In genomic region chr2:86336350-86337234, GRCh38 we compare ENCODE assay signal across 8 cellular contexts. TPM values are rescaled to one million over a fixed set of nuclear protein-coding genes. Genes with fewer than 3 reads are reported as not detected.
DNase-seq lines count a peak whose midpoint lies in the region; ATAC-seq, FAIRE-seq and TF ChIP-seq lines count a peak whose summit lies in the region.

No MANE protein-coding gene starts in this region.

- H4K20me1 ChIP-seq in HCT116 (ENCODE audit: insufficient read depth): no peaks in the 10 kb centered on the region

- peak overlapping the region; percentile 35; the same call in 1 of the 2 replicates for H3K9ac ChIP-seq in HCT116 (ENCODE audit: low read length)

- TF ChIP-seq CTCF in A549 (IDR thresholded peaks at IDR 0.05): no peak
- TF ChIP-seq CTCF in HCT116 (IDR thresholded peaks at IDR 0.05 in 2 of 3, conservative IDR thresholded peaks at IDR 0.05 in 1 of 3; ENCODE audit: borderline replicate concordance in 1 of 3, insufficient read depth in 1 of 3, low read depth in 2 of 3, low read length in 2 of 3): no peak
- TF ChIP-seq CTCF in astrocyte of the cerebellum (IDR thresholded peaks at IDR 0.05; ENCODE audit: low read depth, low read length, missing control alignments): no peak
- no peak for TF ChIP-seq CTCF in lower leg skin (IDR thresholded peaks at IDR 0.05)
- TF ChIP-seq CTCF in thoracic aorta (IDR thresholded peaks at IDR 0.05): no peak

- no peak for FAIRE-seq in A549 (lab: Jason Lieb, UNC)

- H2AFZ ChIP-seq in HCT116 (ENCODE audit: low read depth, low read length, poor library complexity, severe bottlenecking): no peak overlapping the region

- peaks cover 17% of the 10 kb centered on the region for H3K4me1 ChIP-seq in A549
- H3K4me1 ChIP-seq in HCT116 (ENCODE audit: control insufficient read depth in 1 of 2, insufficient read depth in 2 of 2, low read length in 2 of 2): peaks cover 11 to 20% of the 10 kb centered on the region in 2 experiments; a peak in 3 of 4 replicates
- peaks cover 6 to 24% of the 10 kb centered on the region in 2 donors for H3K4me1 ChIP-seq in thoracic aorta (ENCODE audit: control insufficient read depth in 1 of 2, low read depth in 2 of 2)

- no TSS peak for BruUV-seq in HCT116 (replicated peaks; lab: Mats Ljungman, UMichigan)

- intact Hi-C loops in HCT116 (cut with micrococcal nuclease): no loop called here
- intact Hi-C loops in lower leg skin (cut with DNase I; ENCODE audit: low total_unique reads): no loop called here

- no peak for TF ChIP-seq RAD21 in A549 (conservative IDR thresholded peaks at IDR 0.05 in 1 of 2, IDR thresholded peaks at IDR 0.05 in 1 of 2)
- TF ChIP-seq RAD21 in HCT116 (IDR thresholded peaks at IDR 0.05; ENCODE audit: low read depth): no peak

- H3K4me3 ChIP-seq in A549: peak overlapping the region; percentile 55
- peak overlapping the region; percentile 49 to 63 for H3K4me3 ChIP-seq in HCT116 (replicated peaks in 1 of 2; ENCODE audit: low read depth in 1 of 2, low read length in 2 of 2)
- H3K4me3 ChIP-seq in astrocyte of the cerebellum (ENCODE audit: low read depth, low read length): peak overlapping the region; percentile 33
- peak overlapping the region; percentile 37 for H3K4me3 ChIP-seq in lower leg skin (ENCODE audit: low read depth, poor library complexity, severe bottlenecking)
- peak overlapping the region; percentile 76 for H3K4me3 ChIP-seq in thoracic aorta

- H3K27me3 ChIP-seq in HCT116 (ENCODE audit: insufficient read depth, low read length) (peaks cover 14% of the 10 kb centered on the region; the same call in 1 of the 2 replicates), thoracic aorta (replicated peaks; ENCODE audit: insufficient read depth) (no peaks in the 10 kb centered on the region)

- no peak for TF ChIP-seq POLR2A in A549 (IDR thresholded peaks at IDR 0.05; ENCODE audit: low read length)
- TF ChIP-seq POLR2A in HCT116 (IDR thresholded peaks at IDR 0.05; ENCODE audit: borderline replicate concordance, extremely low read depth, insufficient read depth, insufficient read length): no peak
- TF ChIP-seq POLR2A in lower leg skin (IDR thresholded peaks at IDR 0.05): no peak

- peak overlapping the region; percentile 36 to 70; a peak in 4 of 6 replicates for H3K27ac ChIP-seq in A549
- no peak overlapping the region for H3K27ac ChIP-seq in HCT116 (ENCODE audit: low read depth, low read length)
- no peak overlapping the region for H3K27ac ChIP-seq in thoracic aorta

- H3K4me2 ChIP-seq in A549 (peak overlapping the region; percentile 96), HCT116 (ENCODE audit: low read length) (peak overlapping the region; percentile 91)

- H3K79me2 ChIP-seq in HCT116 (ENCODE audit: insufficient read depth, low read length): no peaks in the 10 kb centered on the region

- WGBS in A549 (ENCODE audit: missing lambda C conversion rate): 13% methylated on average over 33 of the region's 51 CpGs
- WGBS in lower leg skin, 2 donors: 6 to 7% methylated on average over 23 to 33 of the region's 51 CpGs

- POLR2A ChIA-PET in A549 (lab: Yijun Ruan, JAX): no interaction called here
- POLR2A ChIA-PET in HCT116 (lab: Charles Lee): no interaction called here

- H3K9me3 ChIP-seq in A549: peaks cover 16% of the 10 kb centered on the region
- H3K9me3 ChIP-seq in HCT116 (ENCODE audit: control insufficient read depth in 1 of 2, insufficient read depth in 1 of 2, low read depth in 1 of 2, low read length in 2 of 2): no peaks in the 10 kb centered on the region
- H3K9me3 ChIP-seq in thoracic aorta: peaks cover 7% of the 10 kb centered on the region

- ATAC-seq in A549 (0 out of 6 replicates have a peak, but pooled peaks of 1 of the 2 experiments have one; percentile 3), HCT116 (no peak; the same call in 1 of the 2 replicates), thoracic aorta (ENCODE audit: insufficient number of reproducible peaks, low FRiP score, low read depth) (no peak), HG02798 (IDR thresholded peaks at IDR 0.05; ENCODE audit: poor library complexity, unreplicated experiment) (no peak)

- no peak for DNase-seq in A549 (ENCODE audit: low read depth in 1 of 2, low spot score in 1 of 2)
- DNase-seq in HCT116 (ENCODE audit: low read depth, low spot score): no peak
- DNase-seq in astrocyte of the cerebellum (ENCODE audit: low read depth): no peak
- peak in 1 of 2 donors; percentile 50 for DNase-seq in lower leg skin (ENCODE audit: low spot score in 2 of 2)
- no peak for DNase-seq in thoracic aorta (ENCODE audit: low spot score)
- no peak for DNase-seq in COLO829 (ENCODE audit: low spot score)
- no peak for DNase-seq in mucosa of gallbladder (ENCODE audit: low spot score)

- CTCF ChIA-PET in A549 (lab: Yijun Ruan, JAX): interaction anchor here (1.3 to 2.5 kb wide), 3 partner anchors 12 to 36 kb away, joined by 3 to 6 read pairs (median 5); no protein-coding TSS in a partner anchor
- CTCF ChIA-PET in HCT116 (lab: Charles Lee): no interaction called here

- in situ Hi-C loops in astrocyte of the cerebellum (cut with HindIII; ENCODE audit: low sequenced_read_pairs): no loop called here

- RAD21 ChIA-PET in HCT116 (lab: Charles Lee; ENCODE audit: low non-redundant PET in 1 of 2, low total read pairs in 2 of 2, uncharacterized antibody in 2 of 2, unreplicated experiment in 2 of 2): no interaction called here

- no peaks in the 10 kb centered on the region for H3K9me2 ChIP-seq in HCT116 (ENCODE audit: insufficient read depth)

- H3K36me3 ChIP-seq in HCT116 (ENCODE audit: control insufficient read depth in 1 of 2, insufficient read depth in 2 of 2, low read length in 2 of 2) (no peaks in the 10 kb centered on the region), thoracic aorta (no peaks in the 10 kb centered on the region)

- no peak for TF ChIP-seq EP300 in A549 (IDR thresholded peaks at IDR 0.05)

TF ChIP-seq in A549, 52 proteins besides CTCF, POLR2A, EP300 and RAD21 (continues in another document):
- TF ChIP-seq PBX3 (IDR thresholded peaks at IDR 0.05) (no peak), CBX8 (IDR thresholded peaks at IDR 0.05) (no peak), GATA3 (IDR thresholded peaks at IDR 0.05; ENCODE audit: borderline replicate concordance) (no peak), ATOH8 (CRISPR knock-in tag; IDR thresholded peaks at IDR 0.05; ENCODE audit: low read depth) (no peak), KDM5A (IDR thresholded peaks at IDR 0.05) (no peak), HOXB13 (CRISPR knock-in tag; IDR thresholded peaks at IDR 0.05; ENCODE audit: low read depth) (no peak), RNF2 (IDR thresholded peaks at IDR 0.05; ENCODE audit: borderline replicate concordance, low read depth) (no peak), ZC3H11A (IDR thresholded peaks at IDR 0.05) (no peak), KDM1A (IDR thresholded peaks at IDR 0.05; ENCODE audit: low read depth) (no peak)

TF ChIP-seq in HCT116, 20 proteins besides CTCF, POLR2A, EP300 and RAD21:
- TF ChIP-seq CEBPB (IDR thresholded peaks at IDR 0.05; ENCODE audit: low read depth) (no peak), JUND (IDR thresholded peaks at IDR 0.05) (no peak), ZBTB33 (IDR thresholded peaks at IDR 0.05; ENCODE audit: extremely low read depth, insufficient replicate concordance, low read length) (no peak), YY1 (IDR thresholded peaks at IDR 0.05; ENCODE audit: extremely low read depth, insufficient replicate concordance, low read depth, low read length) (no peak), POLR2AphosphoS5 (IDR thresholded peaks at IDR 0.05; ENCODE audit: low read depth, low read length) (no peak), MAX (IDR thresholded peaks at IDR 0.05) (no peak), ZFX (IDR thresholded peaks at IDR 0.05) (no peak), ELF1 (IDR thresholded peaks at IDR 0.05; ENCODE audit: borderline replicate concordance, low read depth) (no peak), EZH2 (IDR thresholded peaks at IDR 0.05) (no peak), EZH2phosphoT487 (IDR thresholded peaks at IDR 0.05; ENCODE audit: borderline replicate concordance) (no peak), EGR1 (IDR thresholded peaks at IDR 0.05; ENCODE audit: low read depth) (no peak), CBX3 (IDR thresholded peaks at IDR 0.05; ENCODE audit: low read depth) (no peak)

RNA-seq across cellular contexts. Expression of gene REEP1, which starts 0.8 kb away (rescaled TPM):
- polyA plus RNA-seq in A549 (2011; rRNA removed) (0.30 and 0.37 TPM in 2 replicates), A549 (2017; fragmentation: RNase III; extraction: RNeasy Plus Mini Kit Qiagen cat#74134 plus additional on column Dnase treatment) (0.36 to 0.52 TPM (median 0.45 TPM) in 3 replicates)
- 0.26 and 0.49 TPM in 2 replicates for polyA plus RNA-seq in A549 (2012; cell fraction: cytosol; rRNA removed)
- 0.10 and 0.37 TPM in 2 replicates for polyA plus RNA-seq in A549 (2012; cell fraction: nucleus; rRNA removed)
- polyA minus RNA-seq in A549 (2011; rRNA and poly(A)+ RNA removed): 0.29 TPM in 1 of 2 replicates, not detected in the other
- total RNA-seq in HCT116 (2021; ENCODE audit: unreplicated experiment) (5.9 TPM), lower leg skin (1 to 10 TPM in 3 of 4 donors, under 1 TPM in 1; 0.04 to 4.3 (median 2.0) TPM), thoracic aorta (10 to 100 TPM; 20.9 to 22.7 TPM), mucosa of gallbladder (21.2 TPM)
- 1.8 and 2.4 TPM in 2 replicates for polyA plus RNA-seq in HCT116 (2012)

Comparison
In these comparisons a context has a peak if more than half of its experiments do, and no peak if none do; other contexts are left out.
1. H3K27ac ChIP-seq: peak in A549 (2 of 2); none in HCT116 (single experiment) and thoracic aorta (0 of 2).
2. Peak in every context shown above with its lines, with median percentiles within 50 percentile points of each other: H3K4me3 ChIP-seq.